ENCODE assay signal across 9 cellular contexts in the genomic region with DNA sequence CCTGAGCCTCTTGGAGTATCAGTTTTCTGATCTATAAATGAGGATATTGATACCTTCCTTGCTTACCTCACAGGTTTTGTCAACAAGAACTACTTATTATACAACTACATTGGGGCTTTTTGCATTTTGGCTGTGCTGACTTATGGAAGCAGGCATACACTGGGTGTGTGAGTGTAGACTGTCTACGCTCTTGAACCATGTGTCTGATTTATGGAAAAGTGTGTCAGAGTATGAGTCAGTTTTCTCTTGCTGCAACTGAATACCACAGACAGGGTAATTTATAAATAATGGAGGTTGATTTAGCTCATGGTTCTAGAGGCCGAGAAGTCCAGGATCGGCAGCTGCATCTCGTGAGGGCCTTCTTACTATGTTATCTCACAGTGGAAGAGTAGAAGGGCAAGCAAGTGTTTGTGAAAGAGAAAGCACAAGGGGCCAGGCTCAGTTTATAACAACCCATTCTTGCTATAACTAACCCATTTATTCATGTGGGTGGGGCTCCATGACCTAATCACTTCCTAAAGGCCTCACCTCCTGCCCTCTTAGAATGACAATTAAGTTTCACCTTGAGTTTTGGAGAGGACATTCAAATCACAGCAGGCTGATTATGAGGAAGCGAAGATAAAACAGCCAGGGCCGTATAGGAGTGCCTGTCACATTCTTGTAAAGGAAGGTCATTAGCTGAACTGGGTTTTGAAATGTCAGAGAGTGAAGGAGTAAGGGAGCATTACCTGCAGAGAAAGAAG. TPM values are rescaled to one million over a fixed set of nuclear protein-coding genes. Genes with fewer than 3 reads are reported as not detected.
DNase-seq lines count a peak whose midpoint lies in the region; ATAC-seq and TF ChIP-seq lines count a peak whose summit lies in the region.
"Had no signal": no experiment of that assay in that cellular context is flagged by ENCODE, and none has a peak within 500 bp of the region (broad histone marks: within the 10 kb centered on the region; RNA-seq: fewer than 3 reads in every experiment).

No MANE protein-coding gene starts in this region.

- DNase-seq in GM10266 (ENCODE audit: extremely low spot score) (peak; percentile 68), RKO (ENCODE audit: low spot score) (peak; percentile 2), COLO668 (lab: John Stamatoyannopoulos, UW; ENCODE audit: unreplicated experiment) (no peak), Caco-2 (no peak), LoVo (ENCODE audit: low spot score) (no peak), A673 (ENCODE audit: low spot score) (no peak)
- DNase-seq: sigmoid colon had no signal

- POLR2A ChIA-PET in Caco-2 (lab: Charles Lee) (interaction anchor here (0.6 kb wide), 1 partner anchor 238 kb away, joined by 4 read pairs; no protein-coding TSS in a partner anchor), A673 (lab: Charles Lee; ENCODE audit: low non-redundant PET) (no interaction called here)

- no peaks in the 10 kb centered on the region for H3K27me3 Mint-ChIP-seq in Caco-2 (ENCODE audit: insufficient read depth, unreplicated experiment)

- ATAC-seq in GM19043 (IDR thresholded peaks at IDR 0.05; ENCODE audit: low read depth, unreplicated experiment) (peak; percentile 46), HG02870 (IDR thresholded peaks at IDR 0.05; ENCODE audit: unreplicated experiment) (peak; percentile 69)

- H3K9me3 Mint-ChIP-seq in Caco-2 (ENCODE audit: unreplicated experiment), result no peaks in the 10 kb centered on the region

- no peak for TF ChIP-seq CTCF in GM10266 (IDR thresholded peaks at IDR 0.05; ENCODE audit: control insufficient read depth, insufficient read depth, low read depth, missing control alignments)
- no peak for TF ChIP-seq CTCF in Caco-2 (IDR thresholded peaks at IDR 0.05; ENCODE audit: insufficient read depth in 1 of 2, low read depth in 1 of 2, low read length in 1 of 2, severe bottlenecking in 1 of 2, unreplicated experiment in 1 of 2)
- no peak for TF ChIP-seq CTCF in A673 (conservative IDR thresholded peaks at IDR 0.05; ENCODE audit: low read depth, low read length)

- H3K4me1 ChIP-seq in Caco-2 (no peaks in the 10 kb centered on the region), A673 (ENCODE audit: insufficient read depth, low read length, poor library complexity, severe bottlenecking) (no peaks in the 10 kb centered on the region)
- H3K4me1 ChIP-seq: sigmoid colon had no signal

- intact Hi-C loops in Caco-2 (cut with micrococcal nuclease; ENCODE audit: unreplicated experiment), result no loop called here
- intact Hi-C loops in A673 (cut with micrococcal nuclease; ENCODE audit: unreplicated experiment), result no loop called here

- H3K27me3 ChIP-seq in Caco-2 (replicated peaks; ENCODE audit: control insufficient read depth, insufficient read depth, low read length) (no peaks in the 10 kb centered on the region), A673 (replicated peaks; ENCODE audit: insufficient read depth, low read depth, low read length, poor library complexity) (peaks cover 8% of the 10 kb centered on the region)
- H3K27me3 ChIP-seq: sigmoid colon had no signal

- no peak overlapping the region for H3K4me3 Mint-ChIP-seq in Caco-2 (ENCODE audit: unreplicated experiment)

- H3K9me3 ChIP-seq in Caco-2, result no peaks in the 10 kb centered on the region
- H3K9me3 ChIP-seq in A673 (ENCODE audit: low read depth, low read length, poor library complexity, severe bottlenecking), result no peaks in the 10 kb centered on the region
- H3K9me3 ChIP-seq: sigmoid colon had no signal

- H3K36me3 ChIP-seq in Caco-2 (ENCODE audit: control insufficient read depth, insufficient read depth, low read length) (no peaks in the 10 kb centered on the region), A673 (ENCODE audit: insufficient read depth, low read length, poor library complexity, severe bottlenecking) (no peaks in the 10 kb centered on the region)
- H3K36me3 ChIP-seq: sigmoid colon had no signal

- H3K27ac ChIP-seq in A673 (ENCODE audit: low read depth, low read length, poor library complexity, severe bottlenecking), result no peak overlapping the region
- H3K27ac ChIP-seq: sigmoid colon had no signal

- BruUV-seq in Caco-2 (replicated peaks; lab: Mats Ljungman, UMichigan), result no TSS peak
- BruUV-seq in A673 (replicated peaks; lab: Mats Ljungman, UMichigan), result no TSS peak

- CTCF ChIA-PET in Caco-2 (lab: Charles Lee), result no interaction called here
- CTCF ChIA-PET in A673 (lab: Charles Lee), result no interaction called here

- no peaks in the 10 kb centered on the region for H3K36me3 Mint-ChIP-seq in Caco-2 (ENCODE audit: insufficient read depth, unreplicated experiment)

- no peak overlapping the region for H3K27ac Mint-ChIP-seq in Caco-2 (ENCODE audit: unreplicated experiment)

- H3K4me3 ChIP-seq in Caco-2 (ENCODE audit: low read depth, low read length), result no peak overlapping the region
- no peak overlapping the region for H3K4me3 ChIP-seq in A673 (ENCODE audit: low read depth, low read length, poor library complexity, severe bottlenecking)
- H3K4me3 ChIP-seq: sigmoid colon had no signal

- H3K4me1 Mint-ChIP-seq in Caco-2 (ENCODE audit: low read depth, unreplicated experiment), result no peaks in the 10 kb centered on the region

RNA-seq across cellular contexts. Expression of gene GPR31, which starts 6.8 kb away (rescaled TPM):
- not detected in 2 replicates for total RNA-seq in Caco-2 (2022)
- not detected in 2 replicates for total RNA-seq in A673 (2021)
- total RNA-seq: sigmoid colon had no signal

RNA-seq across cellular contexts. Expression of gene CCR6, which starts 28.1 kb away (rescaled TPM):
- total RNA-seq in Caco-2 (2022) (not detected in 2 replicates), A673 (2021) (not detected in 2 replicates)
- total RNA-seq: sigmoid colon had no signal

Comparison
In these comparisons a context has a peak if more than half of its experiments do, and no peak if none do; other contexts are left out.
1. DNase-seq: peak in GM10266 (single experiment) and RKO (single experiment); none in COLO668 (single experiment), Caco-2 (0 of 2), LoVo (single experiment) and A673 (single experiment).